ENCODE assay signal across 10 cellular contexts in genomic region chr2:28606986-28607441, GRCh38.
DNase-seq lines count a peak whose midpoint lies in the region; ATAC-seq and TF ChIP-seq lines count a peak whose summit lies in the region.
"Had no signal": no experiment of that assay in that cellular context is flagged by ENCODE, and none has a peak within 500 bp of the region (broad histone marks: within the 10 kb centered on the region; RNA-seq: fewer than 3 reads in every experiment).

No MANE protein-coding gene starts in this region.

- DNase-seq in AG04450 (ENCODE audit: low read depth, low spot score), result no peak
- peak; percentile 58 for DNase-seq in LHCN-M2 (ENCODE audit: low read depth)
- DNase-seq in coronary artery (ENCODE audit: low spot score), result no peak
- DNase-seq in mesendoderm, result peak; percentile 98
- no peak for DNase-seq in NCI-H2171 treated with DMSO at 0.1 percent for 48 hours (lab: John Stamatoyannopoulos, UW)
- no peak for DNase-seq in DMS153 (lab: John Stamatoyannopoulos, UW)

- peak overlapping the region; percentile 11 for H2BK5ac ChIP-seq in mesendoderm (ENCODE audit: low read length)

- peak overlapping the region; percentile 73 for H4K5ac ChIP-seq in mesendoderm (ENCODE audit: low read length)

- TF ChIP-seq CTCF in AG04450 (IDR thresholded peaks at IDR 0.05; ENCODE audit: low read depth, low read length) (peak; percentile 15; the same call in 1 of the 2 replicates), coronary artery (IDR thresholded peaks at IDR 0.05) (no peak)

- H3K4ac ChIP-seq in mesendoderm (ENCODE audit: low read depth, low read length), result no peak overlapping the region

- H3K79me2 ChIP-seq in mesendoderm (ENCODE audit: control insufficient read depth, insufficient read depth, low read length), result no peaks in the 10 kb centered on the region

- no peaks in the 10 kb centered on the region; the same call in 1 of the 2 replicates for H3K9me3 ChIP-seq in AG04450 (ENCODE audit: control insufficient read depth, insufficient read depth, low read length)
- H3K9me3 ChIP-seq: BLaER1 treated with 17β-estradiol and CSF1 and Interleukin-3, amounts not matched to agents 10 nM and 100 nM had no signal

- POLR2A ChIA-PET in AG04450 (lab: Yijun Ruan, JAX), result no interaction called here

- H2AK5ac ChIP-seq in mesendoderm (ENCODE audit: low read length), result no peak overlapping the region

- CTCF ChIA-PET in AG04450 (lab: Charles Lee), result interaction anchor here (1.4 to 2.0 kb wide), 2 partner anchors 12 to 40 kb away, joined by 4 to 16 read pairs; no protein-coding TSS in a partner anchor

- H3K27me3 ChIP-seq in AG04450 (ENCODE audit: control insufficient read depth, insufficient read depth, low read length) (no peaks in the 10 kb centered on the region), mesendoderm (ENCODE audit: insufficient read depth, low read length, poor library complexity) (no peaks in the 10 kb centered on the region)
- H3K27me3 ChIP-seq: BLaER1 treated with 17β-estradiol and CSF1 and Interleukin-3, amounts not matched to agents 10 nM and 100 nM had no signal

- H3K23ac ChIP-seq in mesendoderm (ENCODE audit: low read length), result peak overlapping the region; percentile 57

- H3K4me1 ChIP-seq in mesendoderm (ENCODE audit: control insufficient read depth, low read depth, low read length), result no peaks in the 10 kb centered on the region

- H3K56ac ChIP-seq in mesendoderm (ENCODE audit: low read length), result peak overlapping the region; percentile 67

- H2BK15ac ChIP-seq in mesendoderm (replicated peaks; ENCODE audit: low read depth), result no peak overlapping the region

- H3K36me3 ChIP-seq in mesendoderm (ENCODE audit: control insufficient read depth, insufficient read depth, low read length), result no peaks in the 10 kb centered on the region
- H3K36me3 ChIP-seq: BLaER1 treated with 17β-estradiol and CSF1 and Interleukin-3, amounts not matched to agents 10 nM and 100 nM had no signal

- H3K4me2 ChIP-seq in mesendoderm (ENCODE audit: low read length), result no peak overlapping the region

- H3K27ac ChIP-seq in AG04450 (ENCODE audit: low read depth, low read length) (no peak overlapping the region), coronary artery (peak overlapping the region; percentile 47 to 64), mesendoderm (ENCODE audit: low read depth, low read length) (no peak overlapping the region)
- H3K27ac ChIP-seq: BLaER1 treated with 17β-estradiol and CSF1 and Interleukin-3, amounts not matched to agents 10 nM and 100 nM had no signal

- ATAC-seq in GM18517 (IDR thresholded peaks at IDR 0.05; ENCODE audit: unreplicated experiment) (no peak), GM19463 (IDR thresholded peaks at IDR 0.05; ENCODE audit: unreplicated experiment) (no peak)
- ATAC-seq: esophagus mucosa had no signal

- H4K8ac ChIP-seq in mesendoderm (ENCODE audit: low read depth, low read length), result no peak overlapping the region

- H3K79me1 ChIP-seq in mesendoderm (ENCODE audit: low read length), result no peaks in the 10 kb centered on the region

- WGBS in mesendoderm (ENCODE audit: extremely low coverage, insufficient coverage, low lambda C conversion rate), result no CpG with 5 or more reads among the region's 5 CpGs

- H3K4me3 ChIP-seq in AG04450 (ENCODE audit: low read depth, low read length), result no peak overlapping the region
- H3K4me3 ChIP-seq in coronary artery, result no peak overlapping the region
- H3K4me3 ChIP-seq in mesendoderm (ENCODE audit: low read length), result no peak overlapping the region
- H3K4me3 ChIP-seq: BLaER1 treated with 17β-estradiol and CSF1 and Interleukin-3, amounts not matched to agents 10 nM and 100 nM had no signal

- no peak overlapping the region for H3K18ac ChIP-seq in mesendoderm (ENCODE audit: low read length)

- H2BK120ac ChIP-seq in mesendoderm (ENCODE audit: low read depth, low read length), result no peak overlapping the region

- H3K9ac ChIP-seq in mesendoderm (ENCODE audit: low read length), result peak overlapping the region; percentile 33
- H3K9ac ChIP-seq: BLaER1 treated with 17β-estradiol and CSF1 and Interleukin-3, amounts not matched to agents 10 nM and 100 nM had no signal

Comparison
In these comparisons a context has a peak if more than half of its experiments do, and no peak if none do; other contexts are left out.
1. DNase-seq: peak in LHCN-M2 (single experiment) and mesendoderm (single experiment); none in AG04450 (single experiment), coronary artery (single experiment), NCI-H2171 treated with DMSO at 0.1 percent for 48 hours (single experiment) and DMS153 (single experiment).
2. H3K27ac ChIP-seq: peak in coronary artery (2 of 2); none in AG04450 (single experiment) and mesendoderm (single experiment).